14 cellular contexts compared by ENCODE assay signal in the genomic region with DNA sequence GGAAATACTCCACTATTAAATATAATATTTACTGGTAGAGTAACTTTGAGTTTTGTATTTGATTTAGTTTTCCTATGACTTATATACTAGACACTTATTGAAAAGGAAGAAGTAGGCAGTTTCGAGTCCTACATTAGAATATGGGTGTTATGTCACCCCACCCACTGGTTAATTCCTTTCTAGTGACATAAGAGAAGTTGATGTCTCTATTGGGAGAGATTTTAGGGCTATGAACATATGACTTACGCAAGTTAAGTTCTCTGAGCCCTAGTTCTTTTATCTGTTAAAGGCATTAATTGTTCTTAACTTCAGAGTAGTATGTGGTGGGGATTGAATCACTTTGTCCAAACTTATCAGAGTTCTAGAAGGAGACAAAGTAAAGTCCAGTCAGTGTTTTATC. TPM values are rescaled to one million over a fixed set of nuclear protein-coding genes. Genes with fewer than 3 reads are reported as not detected.
DNase-seq lines count a peak whose midpoint lies in the region; ATAC-seq, FAIRE-seq and TF ChIP-seq lines count a peak whose summit lies in the region.
"Had no signal": no experiment of that assay in that cellular context is flagged by ENCODE, and none has a peak within 500 bp of the region (broad histone marks: within the 10 kb centered on the region; RNA-seq: fewer than 3 reads in every experiment).

No MANE protein-coding gene starts in this region.

- no peaks in the 10 kb centered on the region for H3K9me3 Mint-ChIP-seq in astrocyte (ENCODE audit: unreplicated experiment)
- H3K9me3 Mint-ChIP-seq: activated naive CD4-positive, alpha-beta T cell treated with anti-CD3 and anti-CD28 coated beads, Interleukin-2, amount 50 U/mL, for 72 hours; CD4-positive, CD25-positive, alpha-beta regulatory T cell; IgD-negative memory B cell had no signal

- intact Hi-C loops in left ventricle myocardium superior (cut with micrococcal nuclease) = no loop called here

- no peak for TF ChIP-seq POLR2A in H54 (IDR thresholded peaks at IDR 0.05; ENCODE audit: low read depth, low read length)

- H3K9ac ChIP-seq in astrocyte (ENCODE audit: low read length) (no peak overlapping the region), smooth muscle cell (ENCODE audit: low read depth) (peak overlapping the region; percentile 19)

- H3K27ac ChIP-seq in astrocyte (ENCODE audit: low read depth, low read length) = peak overlapping the region; percentile 29
- H3K27ac ChIP-seq in smooth muscle cell (ENCODE audit: low read depth) = peak overlapping the region; percentile 82

- H3K36me3 Mint-ChIP-seq in astrocyte (ENCODE audit: low read depth, unreplicated experiment) = no peaks in the 10 kb centered on the region
- H3K36me3 Mint-ChIP-seq: activated naive CD4-positive, alpha-beta T cell treated with anti-CD3 and anti-CD28 coated beads, Interleukin-2, amount 50 U/mL, for 72 hours; CD4-positive, CD25-positive, alpha-beta regulatory T cell; IgD-negative memory B cell had no signal

- peak; percentile 94 for FAIRE-seq in H54 (lab: Jason Lieb, UNC)
- FAIRE-seq in astrocyte (lab: Jason Lieb, UNC) = peak; percentile 76

- peaks cover 5% of the 10 kb centered on the region for H3K4me1 ChIP-seq in astrocyte (ENCODE audit: insufficient read depth, low read length)
- peaks cover 15% of the 10 kb centered on the region for H3K4me1 ChIP-seq in smooth muscle cell (ENCODE audit: low read depth)

- H3K4me3 ChIP-seq in astrocyte (ENCODE audit: insufficient read depth, low read depth, low read length) (no peak overlapping the region), smooth muscle cell (no peak overlapping the region)
- H3K4me3 ChIP-seq: spleen had no signal

- peaks cover 29% of the 10 kb centered on the region for H3F3A ChIP-seq in smooth muscle cell (ENCODE audit: low read depth)

- H3K4me1 Mint-ChIP-seq in astrocyte (ENCODE audit: low read depth, unreplicated experiment) = peaks cover 45% of the 10 kb centered on the region
- H3K4me1 Mint-ChIP-seq: CD4-positive, CD25-positive, alpha-beta regulatory T cell; IgD-negative memory B cell had no signal

- ATAC-seq in left ventricle myocardium superior (peak; percentile 73), HG03135 (IDR thresholded peaks at IDR 0.05; ENCODE audit: unreplicated experiment) (no peak)
- ATAC-seq: activated naive CD4-positive, alpha-beta T cell treated with anti-CD3 and anti-CD28 coated beads, Interleukin-2, amount 50 U/mL, for 72 hours had no signal

- H3K27me3 Mint-ChIP-seq in astrocyte (ENCODE audit: low read depth, unreplicated experiment) = no peaks in the 10 kb centered on the region

- H4K20me1 ChIP-seq in astrocyte (ENCODE audit: insufficient read depth, low read length) (no peaks in the 10 kb centered on the region), smooth muscle cell (ENCODE audit: low read depth) (no peaks in the 10 kb centered on the region)

- no peaks in the 10 kb centered on the region for H3K9me3 ChIP-seq in astrocyte (ENCODE audit: insufficient read depth, low read depth, low read length)
- no peaks in the 10 kb centered on the region for H3K9me3 ChIP-seq in smooth muscle cell (replicated peaks; ENCODE audit: low read depth)
- H3K9me3 ChIP-seq: spleen had no signal

- H3K4me2 ChIP-seq in astrocyte (ENCODE audit: low read length) (peak overlapping the region; percentile 24), smooth muscle cell (peak overlapping the region; percentile 74)

- TF ChIP-seq CTCF in astrocyte (IDR thresholded peaks at IDR 0.05; ENCODE audit: insufficient read depth, low read depth, low read length) = no peak
- no peak for TF ChIP-seq CTCF in smooth muscle cell (IDR thresholded peaks at IDR 0.05; ENCODE audit: borderline replicate concordance, insufficient read depth, poor library complexity, severe bottlenecking)

- peak overlapping the region; percentile 5 for H3K4me3 Mint-ChIP-seq in astrocyte (ENCODE audit: unreplicated experiment)
- H3K4me3 Mint-ChIP-seq: CD4-positive, CD25-positive, alpha-beta regulatory T cell; IgD-negative memory B cell had no signal

- H3K36me3 ChIP-seq in astrocyte (ENCODE audit: insufficient read depth, low read length) (no peaks in the 10 kb centered on the region), smooth muscle cell (ENCODE audit: low read depth) (no peaks in the 10 kb centered on the region)
- H3K36me3 ChIP-seq: spleen had no signal

- no peaks in the 10 kb centered on the region for H3K79me2 ChIP-seq in astrocyte (ENCODE audit: insufficient read depth, low read length)
- no peaks in the 10 kb centered on the region for H3K79me2 ChIP-seq in smooth muscle cell (ENCODE audit: low read depth)

- WGBS in smooth muscle cell (ENCODE audit: low lambda C conversion rate) = 9% methylated on average over 2 of the region's 2 CpGs

- DNase-seq in H54 (ENCODE audit: insufficient read length, low spot score) = no peak
- peak; percentile 78 for DNase-seq in astrocyte (ENCODE audit: low read depth)
- no peak for DNase-seq in left ventricle myocardium superior
- no peak for DNase-seq in smooth muscle cell (lab: John Stamatoyannopoulos, UW; ENCODE audit: unreplicated experiment)
- DNase-seq in NCI-H2107 treated with DMSO at 0.1 percent for 48 hours (lab: John Stamatoyannopoulos, UW; ENCODE audit: unreplicated experiment) = no peak
- DNase-seq in stimulated activated naive CD4-positive, alpha-beta T cell (lab: John Stamatoyannopoulos, UW) = no peak
- no peak for DNase-seq in GM19238 (ENCODE audit: insufficient read length, low spot score)
- DNase-seq: CD4-positive, CD25-positive, alpha-beta regulatory T cell; NCI-H187 treated with DMSO at 0.1 percent for 48 hours; spleen had no signal

- H3K27me3 ChIP-seq in astrocyte (ENCODE audit: insufficient read depth, low read length) = no peaks in the 10 kb centered on the region
- H3K27me3 ChIP-seq in smooth muscle cell (ENCODE audit: low read depth) = no peaks in the 10 kb centered on the region
- H3K27me3 ChIP-seq: spleen had no signal

- no peak overlapping the region for H2AFZ ChIP-seq in astrocyte (ENCODE audit: low read depth, low read length)
- no peak overlapping the region for H2AFZ ChIP-seq in smooth muscle cell (ENCODE audit: low read depth)

- H3K27ac Mint-ChIP-seq in astrocyte (ENCODE audit: unreplicated experiment) = peak overlapping the region; percentile 92
- H3K27ac Mint-ChIP-seq: activated naive CD4-positive, alpha-beta T cell treated with anti-CD3 and anti-CD28 coated beads, Interleukin-2, amount 50 U/mL, for 72 hours; CD4-positive, CD25-positive, alpha-beta regulatory T cell; IgD-negative memory B cell had no signal

RNA-seq across cellular contexts. Expression of a gene that starts 30.5 kb away (rescaled TPM):
- 6.0 and 6.1 TPM in 2 replicates for total RNA-seq in astrocyte
- 32.8 TPM for total RNA-seq in left ventricle myocardium superior
- total RNA-seq in smooth muscle cell = 12.9 and 21.6 TPM in 2 replicates
- 5.8 and 9.5 TPM in 2 replicates for polyA plus RNA-seq in smooth muscle cell
- total RNA-seq: activated naive CD4-positive, alpha-beta T cell treated with anti-CD3 and anti-CD28 coated beads, Interleukin-2, amount 50 U/mL, for 72 hours; T-helper 1 cell treated with Interleukin-12 subunit alpha and Interleukin-12 subunit beta and Interleukin-4 antibody, amounts not matched to agents 30 ng/mL and 1 ng/mL, for 36 hours had no signal
